Comparison of ENCODE assay signal across 18 cellular contexts in genomic region chr1:52665173-52666020, GRCh38. TPM values are rescaled to one million over a fixed set of nuclear protein-coding genes. Genes with fewer than 3 reads are reported as not detected.
DNase-seq lines count a peak whose midpoint lies in the region; ATAC-seq and TF ChIP-seq lines count a peak whose summit lies in the region.
"Had no signal": no experiment of that assay in that cellular context is flagged by ENCODE, and none has a peak within 500 bp of the region (broad histone marks: within the 10 kb centered on the region; RNA-seq: fewer than 3 reads in every experiment).

No MANE protein-coding gene starts in this region.

- TF ChIP-seq CTCF in activated CD8-positive, alpha-beta T cell treated with anti-CD3 and anti-CD28 coated beads for 36 hours (IDR thresholded peaks at IDR 0.05): no peak
- TF ChIP-seq CTCF in choroid plexus epithelial cell (conservative IDR thresholded peaks at IDR 0.05; ENCODE audit: low read depth, low read length) (no peak), smooth muscle cell (IDR thresholded peaks at IDR 0.05; ENCODE audit: borderline replicate concordance, insufficient read depth, poor library complexity, severe bottlenecking) (no peak)

- no peaks in the 10 kb centered on the region for H3K36me3 Mint-ChIP-seq in activated CD8-positive, alpha-beta T cell treated with anti-CD3 and anti-CD28 coated beads, Interleukin-2, amount 10 ng/mL, durations not matched to agents 7 days and 5 days (ENCODE audit: low read depth)
- H3K36me3 Mint-ChIP-seq in activated CD8-positive, alpha-beta T cell treated with anti-CD3 and anti-CD28 coated beads for 36 hours (ENCODE audit: low read depth): peaks cover 2% of the 10 kb centered on the region
- H3K36me3 Mint-ChIP-seq in memory B cell: peaks cover 16% of the 10 kb centered on the region
- H3K36me3 Mint-ChIP-seq in stimulated activated memory B cell treated with anti-CD40 and anti-IgM and Interleukin-4, amounts not matched to agents 10 μg/mL and 1 μg/mL and 100 μg/mL, for 72 hours: peaks cover 39% of the 10 kb centered on the region

- H3K27ac ChIP-seq in smooth muscle cell (ENCODE audit: low read depth): no peak overlapping the region
- H3K27ac ChIP-seq: vagina had no signal

- no peak for ATAC-seq in activated CD8-positive, alpha-beta T cell treated with anti-CD3 and anti-CD28 coated beads, Interleukin-2, amount 10 ng/mL, durations not matched to agents 7 days and 5 days
- no peak for ATAC-seq in activated CD8-positive, alpha-beta T cell treated with anti-CD3 and anti-CD28 coated beads for 36 hours
- ATAC-seq in memory B cell (ENCODE audit: low read depth): no peak
- ATAC-seq in stimulated activated memory B cell treated with anti-CD40 and anti-IgM and Interleukin-4, amounts not matched to agents 10 μg/mL and 1 μg/mL and 100 μg/mL, for 72 hours: no peak

- no peak overlapping the region for H3K4me3 ChIP-seq in choroid plexus epithelial cell (ENCODE audit: low read depth, low read length)
- no peak overlapping the region for H3K4me3 ChIP-seq in smooth muscle cell
- H3K4me3 ChIP-seq: vagina had no signal

- H3K79me2 ChIP-seq in smooth muscle cell (ENCODE audit: low read depth): no peaks in the 10 kb centered on the region

- no peaks in the 10 kb centered on the region for H3K27me3 Mint-ChIP-seq in activated CD8-positive, alpha-beta T cell treated with anti-CD3 and anti-CD28 coated beads, Interleukin-2, amount 10 ng/mL, durations not matched to agents 7 days and 5 days (ENCODE audit: low read depth)
- H3K27me3 Mint-ChIP-seq in activated CD8-positive, alpha-beta T cell treated with anti-CD3 and anti-CD28 coated beads for 36 hours: no peaks in the 10 kb centered on the region
- no peaks in the 10 kb centered on the region for H3K27me3 Mint-ChIP-seq in memory B cell
- H3K27me3 Mint-ChIP-seq in stimulated activated memory B cell treated with anti-CD40 and anti-IgM and Interleukin-4, amounts not matched to agents 10 μg/mL and 1 μg/mL and 100 μg/mL, for 72 hours: no peaks in the 10 kb centered on the region
- H3K27me3 Mint-ChIP-seq: effector memory CD8-positive, alpha-beta T cell; T-helper 17 cell had no signal

- no peaks in the 10 kb centered on the region for H3K27me3 ChIP-seq in smooth muscle cell (ENCODE audit: low read depth)
- H3K27me3 ChIP-seq: vagina had no signal

- DNase-seq in activated CD8-positive, alpha-beta T cell treated with anti-CD3 and anti-CD28 coated beads, Interleukin-2, amount 10 ng/mL, durations not matched to agents 7 days and 5 days: no peak
- DNase-seq in activated CD8-positive, alpha-beta T cell treated with anti-CD3 and anti-CD28 coated beads for 36 hours: no peak
- DNase-seq in choroid plexus epithelial cell (ENCODE audit: low read depth) (peak; percentile 59), memory B cell (ENCODE audit: low spot score in 2 of 2) (no peak), smooth muscle cell (lab: John Stamatoyannopoulos, UW; ENCODE audit: unreplicated experiment) (no peak), MV-4-11 (lab: John Stamatoyannopoulos, UW) (no peak), glomerular visceral epithelial cell (ENCODE audit: extremely low spot score) (no peak)
- DNase-seq: activated CD4-positive, CD25-positive, alpha-beta regulatory T cell treated with anti-CD3 and anti-CD28 coated beads, Interleukin-2, amount 50 U/mL, for 72 hours; DMS79 treated with DMSO at 0.1 percent for 48 hours; NCI-H1092; nephron progenitor cell had no signal

- H3K4me1 ChIP-seq in smooth muscle cell (ENCODE audit: low read depth): peaks cover 21% of the 10 kb centered on the region

- H4K20me1 ChIP-seq in smooth muscle cell (ENCODE audit: low read depth): no peaks in the 10 kb centered on the region

- H3K4me1 Mint-ChIP-seq in activated CD8-positive, alpha-beta T cell treated with anti-CD3 and anti-CD28 coated beads, Interleukin-2, amount 10 ng/mL, durations not matched to agents 7 days and 5 days (ENCODE audit: low read depth): peaks cover 3% of the 10 kb centered on the region
- peaks cover 6% of the 10 kb centered on the region for H3K4me1 Mint-ChIP-seq in activated CD8-positive, alpha-beta T cell treated with anti-CD3 and anti-CD28 coated beads for 36 hours (ENCODE audit: low read depth)
- peaks cover 17% of the 10 kb centered on the region for H3K4me1 Mint-ChIP-seq in memory B cell
- peaks cover 33% of the 10 kb centered on the region for H3K4me1 Mint-ChIP-seq in stimulated activated memory B cell treated with anti-CD40 and anti-IgM and Interleukin-4, amounts not matched to agents 10 μg/mL and 1 μg/mL and 100 μg/mL, for 72 hours

- WGBS in smooth muscle cell (ENCODE audit: low lambda C conversion rate): 73% methylated on average over 5 of the region's 5 CpGs

- CTCF ChIA-PET in activated CD8-positive, alpha-beta T cell treated with anti-CD3 and anti-CD28 coated beads, Interleukin-2, amount 10 ng/mL, durations not matched to agents 7 days and 5 days (lab: Charles Lee): interaction anchor here (0.8 to 3.4 kb wide), 10 partner anchors 9 to 260 kb away, joined by 3 to 18 read pairs (median 4); partner anchors contain the start of genes GPX7, ORC1, PRPF38A and SHISAL2A
- CTCF ChIA-PET in activated CD8-positive, alpha-beta T cell treated with anti-CD3 and anti-CD28 coated beads for 36 hours (lab: Charles Lee): interaction anchor here (1.0 to 1.7 kb wide), 4 partner anchors 8 to 261 kb away, joined by 3 to 5 read pairs (median 4); partner anchors contain the start of genes ORC1 and PRPF38A

- H3F3A ChIP-seq in smooth muscle cell (ENCODE audit: low read depth): peaks cover 17% of the 10 kb centered on the region

- H3K4me3 Mint-ChIP-seq in activated CD8-positive, alpha-beta T cell treated with anti-CD3 and anti-CD28 coated beads, Interleukin-2, amount 10 ng/mL, durations not matched to agents 7 days and 5 days: no peak overlapping the region
- no peak overlapping the region for H3K4me3 Mint-ChIP-seq in activated CD8-positive, alpha-beta T cell treated with anti-CD3 and anti-CD28 coated beads for 36 hours
- H3K4me3 Mint-ChIP-seq in memory B cell: no peak overlapping the region
- H3K4me3 Mint-ChIP-seq in stimulated activated memory B cell treated with anti-CD40 and anti-IgM and Interleukin-4, amounts not matched to agents 10 μg/mL and 1 μg/mL and 100 μg/mL, for 72 hours: no peak overlapping the region
- H3K4me3 Mint-ChIP-seq: CD14-positive monocyte; effector memory CD8-positive, alpha-beta T cell; HFFc6; nephron progenitor cell; T-helper 17 cell had no signal

- H3K4me2 ChIP-seq in smooth muscle cell: no peak overlapping the region

- H3K36me3 ChIP-seq in smooth muscle cell (ENCODE audit: low read depth): no peaks in the 10 kb centered on the region
- H3K36me3 ChIP-seq: vagina had no signal

- H2AFZ ChIP-seq in smooth muscle cell (ENCODE audit: low read depth): no peak overlapping the region

- H3K27ac Mint-ChIP-seq in activated CD8-positive, alpha-beta T cell treated with anti-CD3 and anti-CD28 coated beads, Interleukin-2, amount 10 ng/mL, durations not matched to agents 7 days and 5 days: peak overlapping the region; percentile 22
- H3K27ac Mint-ChIP-seq in activated CD8-positive, alpha-beta T cell treated with anti-CD3 and anti-CD28 coated beads for 36 hours: no peak overlapping the region
- H3K27ac Mint-ChIP-seq in memory B cell: peak overlapping the region; percentile 69
- H3K27ac Mint-ChIP-seq in stimulated activated memory B cell treated with anti-CD40 and anti-IgM and Interleukin-4, amounts not matched to agents 10 μg/mL and 1 μg/mL and 100 μg/mL, for 72 hours: peak overlapping the region; percentile 66
- H3K27ac Mint-ChIP-seq: HFFc6, nephron progenitor cell, T-helper 17 cell had no signal

- no peaks in the 10 kb centered on the region for H3K9me3 ChIP-seq in smooth muscle cell (replicated peaks; ENCODE audit: low read depth)
- H3K9me3 ChIP-seq: vagina had no signal

- intact Hi-C loops in activated CD8-positive, alpha-beta T cell treated with anti-CD3 and anti-CD28 coated beads for 36 hours (cut with micrococcal nuclease): no loop called here

- H3K9ac ChIP-seq in smooth muscle cell (ENCODE audit: low read depth): no peak overlapping the region

- no peaks in the 10 kb centered on the region for H3K9me3 Mint-ChIP-seq in activated CD8-positive, alpha-beta T cell treated with anti-CD3 and anti-CD28 coated beads, Interleukin-2, amount 10 ng/mL, durations not matched to agents 7 days and 5 days (ENCODE audit: insufficient read depth)
- no peaks in the 10 kb centered on the region for H3K9me3 Mint-ChIP-seq in activated CD8-positive, alpha-beta T cell treated with anti-CD3 and anti-CD28 coated beads for 36 hours
- H3K9me3 Mint-ChIP-seq in memory B cell: no peaks in the 10 kb centered on the region
- H3K9me3 Mint-ChIP-seq in stimulated activated memory B cell treated with anti-CD40 and anti-IgM and Interleukin-4, amounts not matched to agents 10 μg/mL and 1 μg/mL and 100 μg/mL, for 72 hours: no peaks in the 10 kb centered on the region
- H3K9me3 Mint-ChIP-seq: CD14-positive monocyte; effector memory CD8-positive, alpha-beta T cell; HFFc6; nephron progenitor cell had no signal

- POLR2A ChIA-PET in activated CD8-positive, alpha-beta T cell treated with anti-CD3 and anti-CD28 coated beads, Interleukin-2, amount 10 ng/mL, durations not matched to agents 7 days and 5 days (lab: Charles Lee): interaction anchor here (2.0 kb wide), 1 partner anchor 112 kb away, joined by 4 read pairs; no protein-coding TSS in a partner anchor
- POLR2A ChIA-PET in activated CD8-positive, alpha-beta T cell treated with anti-CD3 and anti-CD28 coated beads for 36 hours (lab: Charles Lee): interaction anchor here (1.0 kb wide), 2 partner anchors 84 to 114 kb away, joined by 3 read pairs; no protein-coding TSS in a partner anchor

RNA-seq across cellular contexts. Expression of gene SHISAL2A, which starts 32.4 kb away (rescaled TPM):
- total RNA-seq in activated CD8-positive, alpha-beta T cell treated with anti-CD3 and anti-CD28 coated beads, Interleukin-2, amount 10 ng/mL, durations not matched to agents 7 days and 5 days: 1 to 10 TPM; 7.9 to 8.6 TPM
- 10 to 100 TPM; 14.6 to 16.2 TPM for total RNA-seq in activated CD8-positive, alpha-beta T cell treated with anti-CD3 and anti-CD28 coated beads for 36 hours
- 2.3 TPM in 1 of 2 replicates, not detected in the other for total RNA-seq in smooth muscle cell
- polyA plus RNA-seq in smooth muscle cell: 0.66 and 0.98 TPM in 2 replicates
- total RNA-seq: HFFc6, lower leg skin had no signal

RNA-seq across cellular contexts. Expression of gene COA7, which starts 32.8 kb away (rescaled TPM):
- total RNA-seq in activated CD8-positive, alpha-beta T cell treated with anti-CD3 and anti-CD28 coated beads, Interleukin-2, amount 10 ng/mL, durations not matched to agents 7 days and 5 days: 10 to 100 TPM; 16.5 to 17.0 TPM
- total RNA-seq in activated CD8-positive, alpha-beta T cell treated with anti-CD3 and anti-CD28 coated beads for 36 hours: 10 to 100 TPM; 16.3 to 17.6 TPM
- 3.7 and 4.4 TPM in 2 replicates for total RNA-seq in smooth muscle cell
- 6.3 and 7.3 TPM in 2 replicates for polyA plus RNA-seq in smooth muscle cell
